In the genomic region with DNA sequence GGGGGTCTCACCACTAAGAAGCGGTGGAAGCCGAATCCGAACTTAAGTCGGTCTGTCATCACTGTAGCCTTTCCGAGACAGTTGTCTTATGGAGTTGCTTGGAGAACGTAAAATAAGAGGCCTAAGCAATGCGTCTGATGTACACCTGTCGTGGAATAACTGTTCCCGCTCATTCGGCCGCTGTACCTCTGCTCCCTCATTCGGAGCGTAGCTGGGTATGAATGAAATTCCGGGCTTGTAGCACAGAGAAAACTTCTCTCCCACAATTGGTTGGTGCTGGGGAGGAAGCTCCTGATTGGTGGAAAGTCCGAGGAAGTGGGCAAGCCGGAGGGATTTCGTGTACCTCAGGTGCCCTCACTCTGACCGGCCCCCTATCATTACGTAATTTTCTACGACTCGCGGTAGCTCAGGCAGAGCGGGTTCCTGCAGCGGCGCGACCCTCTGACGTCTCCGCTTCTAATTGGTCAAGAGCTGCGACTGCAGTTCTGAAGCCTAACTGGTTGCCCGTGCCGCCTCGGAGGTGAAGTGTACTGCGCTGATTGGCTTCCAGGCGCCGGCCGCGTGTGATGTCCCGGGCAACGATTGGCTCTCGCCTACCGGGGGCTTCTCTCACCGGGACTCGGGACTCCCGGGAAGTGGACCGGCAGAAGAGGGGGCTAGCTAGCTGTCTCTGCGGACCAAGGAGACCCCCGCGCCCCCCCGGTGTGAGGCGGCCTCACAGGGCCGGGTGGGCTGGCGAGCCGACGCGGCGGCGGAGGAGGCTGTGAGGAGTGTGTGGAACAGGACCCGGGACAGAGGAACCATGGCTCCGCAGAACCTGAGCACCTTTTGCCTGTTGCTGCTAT, we compare ENCODE assay signal across 1 cellular context.
TF ChIP-seq lines count a peak whose summit lies in the region.

A gene (plus strand): TSS at position 625 of the 845 bp plus-strand sequence. CDS start 178 bp downstream, at position 803.

TF ChIP-seq in HepG2, 621 proteins besides CTCF, POLR2A, EP300 and RAD21 (continued from another document):
- TF ChIP-seq, protein P1, sequence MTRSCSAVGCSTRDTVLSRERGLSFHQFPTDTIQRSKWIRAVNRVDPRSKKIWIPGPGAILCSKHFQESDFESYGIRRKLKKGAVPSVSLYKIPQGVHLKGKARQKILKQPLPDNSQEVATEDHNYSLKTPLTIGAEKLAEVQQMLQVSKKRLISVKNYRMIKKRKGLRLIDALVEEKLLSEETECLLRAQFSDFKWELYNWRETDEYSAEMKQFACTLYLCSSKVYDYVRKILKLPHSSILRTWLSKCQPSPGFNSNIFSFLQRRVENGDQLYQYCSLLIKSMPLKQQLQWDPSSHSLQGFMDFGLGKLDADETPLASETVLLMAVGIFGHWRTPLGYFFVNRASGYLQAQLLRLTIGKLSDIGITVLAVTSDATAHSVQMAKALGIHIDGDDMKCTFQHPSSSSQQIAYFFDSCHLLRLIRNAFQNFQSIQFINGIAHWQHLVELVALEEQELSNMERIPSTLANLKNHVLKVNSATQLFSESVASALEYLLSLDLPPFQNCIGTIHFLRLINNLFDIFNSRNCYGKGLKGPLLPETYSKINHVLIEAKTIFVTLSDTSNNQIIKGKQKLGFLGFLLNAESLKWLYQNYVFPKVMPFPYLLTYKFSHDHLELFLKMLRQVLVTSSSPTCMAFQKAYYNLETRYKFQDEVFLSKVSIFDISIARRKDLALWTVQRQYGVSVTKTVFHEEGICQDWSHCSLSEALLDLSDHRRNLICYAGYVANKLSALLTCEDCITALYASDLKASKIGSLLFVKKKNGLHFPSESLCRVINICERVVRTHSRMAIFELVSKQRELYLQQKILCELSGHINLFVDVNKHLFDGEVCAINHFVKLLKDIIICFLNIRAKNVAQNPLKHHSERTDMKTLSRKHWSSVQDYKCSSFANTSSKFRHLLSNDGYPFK (CRISPR knock-in tag; IDR thresholded peaks at IDR 0.05; ENCODE audit: borderline replicate concordance) = no peak
- TF ChIP-seq ZFP41 (CRISPR knock-in tag; IDR thresholded peaks at IDR 0.05; ENCODE audit: borderline replicate concordance) (no peak), ZNF256 (CRISPR knock-in tag; conservative IDR thresholded peaks at IDR 0.05) (0 out of 2 replicates have a peak, but pooled peaks have one; percentile 49), PAF1 (CRISPR knock-in tag; IDR thresholded peaks at IDR 0.05) (no peak), ZNF672 (CRISPR knock-in tag; IDR thresholded peaks at IDR 0.05) (no peak), XRCC5 (optimal IDR thresholded peaks at IDR 0.05; ENCODE audit: low read length) (peak; percentile 42), SMYD3 (CRISPR knock-in tag; IDR thresholded peaks at IDR 0.05) (no peak), NCOA2 (CRISPR knock-in tag; IDR thresholded peaks at IDR 0.05) (peak; percentile 36), GATA4 (IDR thresholded peaks at IDR 0.05; ENCODE audit: borderline replicate concordance, low read depth) (no peak), ZNF556 (CRISPR knock-in tag; IDR thresholded peaks at IDR 0.05; ENCODE audit: borderline replicate concordance) (no peak; the same call in 1 of the 2 replicates), ZNF562 (CRISPR knock-in tag; IDR thresholded peaks at IDR 0.05; ENCODE audit: borderline replicate concordance) (no peak), FLYWCH1 (CRISPR knock-in tag; IDR thresholded peaks at IDR 0.05) (no peak), KDM6A (CRISPR knock-in tag; IDR thresholded peaks at IDR 0.05; ENCODE audit: low read depth) (peak; percentile 9; the same call in 1 of the 2 replicates), RCOR2 (CRISPR knock-in tag; IDR thresholded peaks at IDR 0.05) (0 out of 2 replicates have a peak, but pooled peaks have one; percentile 52), ZNF468 (CRISPR knock-in tag; IDR thresholded peaks at IDR 0.05) (no peak), HOXA3 (CRISPR knock-in tag; IDR thresholded peaks at IDR 0.05) (peak; percentile 100), TBX2 (CRISPR knock-in tag; IDR thresholded peaks at IDR 0.05; ENCODE audit: borderline replicate concordance) (peak; percentile 75), ZNF775 (CRISPR knock-in tag; IDR thresholded peaks at IDR 0.05; ENCODE audit: borderline replicate concordance) (no peak), KLF9 (CRISPR knock-in tag; IDR thresholded peaks at IDR 0.05; ENCODE audit: low read depth) (no peak), NBN (conservative IDR thresholded peaks at IDR 0.05) (no peak), CBX5 (CRISPR knock-in tag; IDR thresholded peaks at IDR 0.05; ENCODE audit: borderline replicate concordance) (peak; percentile 16; the same call in 1 of the 2 replicates), SMARCE1 (IDR thresholded peaks at IDR 0.05; ENCODE audit: borderline replicate concordance) (no peak), ZNF616 (CRISPR knock-in tag; IDR thresholded peaks at IDR 0.05; ENCODE audit: low read depth) (no peak), PAWR (CRISPR knock-in tag; IDR thresholded peaks at IDR 0.05; ENCODE audit: borderline replicate concordance) (no peak), ZNF530 (CRISPR knock-in tag; IDR thresholded peaks at IDR 0.05; ENCODE audit: low read depth) (no peak), ZNF367 (CRISPR knock-in tag; IDR thresholded peaks at IDR 0.05; ENCODE audit: borderline replicate concordance) (no peak), TOPORS (CRISPR knock-in tag; IDR thresholded peaks at IDR 0.05) (no peak), DNMT3B (CRISPR knock-in tag; conservative IDR thresholded peaks at IDR 0.05) (no peak), FOXP1 (IDR thresholded peaks at IDR 0.05) (no peak), FOXP1 (CRISPR knock-in tag; IDR thresholded peaks at IDR 0.05) (no peak), ZNF546 (CRISPR knock-in tag; conservative IDR thresholded peaks at IDR 0.05) (no peak), ZSCAN25 (CRISPR knock-in tag; IDR thresholded peaks at IDR 0.05) (no peak), ZNF382 (CRISPR knock-in tag; IDR thresholded peaks at IDR 0.05; ENCODE audit: borderline replicate concordance) (no peak), ZNF501 (CRISPR knock-in tag; IDR thresholded peaks at IDR 0.05) (peak; percentile 74; the same call in 1 of the 2 replicates), EEA1 (CRISPR knock-in tag; IDR thresholded peaks at IDR 0.05; ENCODE audit: borderline replicate concordance) (no peak)
- TF ChIP-seq, protein P2, sequence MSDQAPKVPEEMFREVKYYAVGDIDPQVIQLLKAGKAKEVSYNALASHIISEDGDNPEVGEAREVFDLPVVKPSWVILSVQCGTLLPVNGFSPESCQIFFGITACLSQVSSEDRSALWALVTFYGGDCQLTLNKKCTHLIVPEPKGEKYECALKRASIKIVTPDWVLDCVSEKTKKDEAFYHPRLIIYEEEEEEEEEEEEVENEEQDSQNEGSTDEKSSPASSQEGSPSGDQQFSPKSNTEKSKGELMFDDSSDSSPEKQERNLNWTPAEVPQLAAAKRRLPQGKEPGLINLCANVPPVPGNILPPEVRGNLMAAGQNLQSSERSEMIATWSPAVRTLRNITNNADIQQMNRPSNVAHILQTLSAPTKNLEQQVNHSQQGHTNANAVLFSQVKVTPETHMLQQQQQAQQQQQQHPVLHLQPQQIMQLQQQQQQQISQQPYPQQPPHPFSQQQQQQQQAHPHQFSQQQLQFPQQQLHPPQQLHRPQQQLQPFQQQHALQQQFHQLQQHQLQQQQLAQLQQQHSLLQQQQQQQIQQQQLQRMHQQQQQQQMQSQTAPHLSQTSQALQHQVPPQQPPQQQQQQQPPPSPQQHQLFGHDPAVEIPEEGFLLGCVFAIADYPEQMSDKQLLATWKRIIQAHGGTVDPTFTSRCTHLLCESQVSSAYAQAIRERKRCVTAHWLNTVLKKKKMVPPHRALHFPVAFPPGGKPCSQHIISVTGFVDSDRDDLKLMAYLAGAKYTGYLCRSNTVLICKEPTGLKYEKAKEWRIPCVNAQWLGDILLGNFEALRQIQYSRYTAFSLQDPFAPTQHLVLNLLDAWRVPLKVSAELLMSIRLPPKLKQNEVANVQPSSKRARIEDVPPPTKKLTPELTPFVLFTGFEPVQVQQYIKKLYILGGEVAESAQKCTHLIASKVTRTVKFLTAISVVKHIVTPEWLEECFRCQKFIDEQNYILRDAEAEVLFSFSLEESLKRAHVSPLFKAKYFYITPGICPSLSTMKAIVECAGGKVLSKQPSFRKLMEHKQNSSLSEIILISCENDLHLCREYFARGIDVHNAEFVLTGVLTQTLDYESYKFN (CRISPR knock-in tag; conservative IDR thresholded peaks at IDR 0.05) = peak; percentile 25
- TF ChIP-seq, protein P3, sequence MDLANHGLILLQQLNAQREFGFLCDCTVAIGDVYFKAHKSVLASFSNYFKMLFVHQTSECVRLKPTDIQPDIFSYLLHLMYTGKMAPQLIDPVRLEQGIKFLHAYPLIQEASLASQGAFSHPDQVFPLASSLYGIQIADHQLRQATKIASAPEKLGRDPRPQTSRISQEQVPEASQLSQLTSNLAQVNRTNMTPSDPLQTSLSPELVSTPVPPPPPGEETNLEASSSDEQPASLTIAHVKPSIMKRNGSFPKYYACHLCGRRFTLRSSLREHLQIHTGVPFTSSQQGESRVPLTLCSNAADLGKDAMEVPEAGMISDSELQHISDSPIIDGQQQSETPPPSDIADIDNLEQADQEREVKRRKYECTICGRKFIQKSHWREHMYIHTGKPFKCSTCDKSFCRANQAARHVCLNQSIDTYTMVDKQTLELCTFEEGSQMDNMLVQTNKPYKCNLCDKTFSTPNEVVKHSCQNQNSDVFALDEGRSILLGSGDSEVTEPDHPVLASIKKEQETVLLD (CRISPR knock-in tag; IDR thresholded peaks at IDR 0.05; ENCODE audit: low read depth) = no peak
- TF ChIP-seq, protein P4, sequence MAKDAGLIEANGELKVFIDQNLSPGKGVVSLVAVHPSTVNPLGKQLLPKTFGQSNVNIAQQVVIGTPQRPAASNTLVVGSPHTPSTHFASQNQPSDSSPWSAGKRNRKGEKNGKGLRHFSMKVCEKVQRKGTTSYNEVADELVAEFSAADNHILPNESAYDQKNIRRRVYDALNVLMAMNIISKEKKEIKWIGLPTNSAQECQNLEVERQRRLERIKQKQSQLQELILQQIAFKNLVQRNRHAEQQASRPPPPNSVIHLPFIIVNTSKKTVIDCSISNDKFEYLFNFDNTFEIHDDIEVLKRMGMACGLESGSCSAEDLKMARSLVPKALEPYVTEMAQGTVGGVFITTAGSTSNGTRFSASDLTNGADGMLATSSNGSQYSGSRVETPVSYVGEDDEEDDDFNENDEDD (CRISPR knock-in tag; IDR thresholded peaks at IDR 0.05; ENCODE audit: borderline replicate concordance) = peak; percentile 82
- TF ChIP-seq, protein P5, sequence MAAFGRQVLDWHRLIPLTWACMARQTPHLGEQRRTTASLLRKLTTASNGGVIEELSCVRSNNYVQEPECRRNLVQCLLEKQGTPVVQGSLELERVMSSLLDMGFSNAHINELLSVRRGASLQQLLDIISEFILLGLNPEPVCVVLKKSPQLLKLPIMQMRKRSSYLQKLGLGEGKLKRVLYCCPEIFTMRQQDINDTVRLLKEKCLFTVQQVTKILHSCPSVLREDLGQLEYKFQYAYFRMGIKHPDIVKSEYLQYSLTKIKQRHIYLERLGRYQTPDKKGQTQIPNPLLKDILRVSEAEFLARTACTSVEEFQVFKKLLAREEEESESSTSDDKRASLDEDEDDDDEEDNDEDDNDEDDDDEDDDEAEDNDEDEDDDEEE (CRISPR knock-in tag; IDR thresholded peaks at IDR 0.05) = no peak
- TF ChIP-seq, protein P6, sequence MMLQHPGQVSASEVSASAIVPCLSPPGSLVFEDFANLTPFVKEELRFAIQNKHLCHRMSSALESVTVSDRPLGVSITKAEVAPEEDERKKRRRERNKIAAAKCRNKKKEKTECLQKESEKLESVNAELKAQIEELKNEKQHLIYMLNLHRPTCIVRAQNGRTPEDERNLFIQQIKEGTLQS (CRISPR knock-in tag; IDR thresholded peaks at IDR 0.05) = no peak
- TF ChIP-seq, protein P7, sequence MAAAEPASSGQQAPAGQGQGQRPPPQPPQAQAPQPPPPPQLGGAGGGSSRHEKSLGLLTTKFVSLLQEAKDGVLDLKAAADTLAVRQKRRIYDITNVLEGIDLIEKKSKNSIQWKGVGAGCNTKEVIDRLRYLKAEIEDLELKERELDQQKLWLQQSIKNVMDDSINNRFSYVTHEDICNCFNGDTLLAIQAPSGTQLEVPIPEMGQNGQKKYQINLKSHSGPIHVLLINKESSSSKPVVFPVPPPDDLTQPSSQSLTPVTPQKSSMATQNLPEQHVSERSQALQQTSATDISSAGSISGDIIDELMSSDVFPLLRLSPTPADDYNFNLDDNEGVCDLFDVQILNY (CRISPR knock-in tag; conservative IDR thresholded peaks at IDR 0.05) = peak; percentile 56
- TF ChIP-seq, protein P8, sequence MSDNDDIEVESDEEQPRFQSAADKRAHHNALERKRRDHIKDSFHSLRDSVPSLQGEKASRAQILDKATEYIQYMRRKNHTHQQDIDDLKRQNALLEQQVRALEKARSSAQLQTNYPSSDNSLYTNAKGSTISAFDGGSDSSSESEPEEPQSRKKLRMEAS (IDR thresholded peaks at IDR 0.05) = peak; percentile 68
- TF ChIP-seq, protein P9, sequence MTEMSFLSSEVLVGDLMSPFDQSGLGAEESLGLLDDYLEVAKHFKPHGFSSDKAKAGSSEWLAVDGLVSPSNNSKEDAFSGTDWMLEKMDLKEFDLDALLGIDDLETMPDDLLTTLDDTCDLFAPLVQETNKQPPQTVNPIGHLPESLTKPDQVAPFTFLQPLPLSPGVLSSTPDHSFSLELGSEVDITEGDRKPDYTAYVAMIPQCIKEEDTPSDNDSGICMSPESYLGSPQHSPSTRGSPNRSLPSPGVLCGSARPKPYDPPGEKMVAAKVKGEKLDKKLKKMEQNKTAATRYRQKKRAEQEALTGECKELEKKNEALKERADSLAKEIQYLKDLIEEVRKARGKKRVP (CRISPR knock-in tag; IDR thresholded peaks at IDR 0.05) = peak in 1 of 2 experiments; percentile 79; a peak in 2 of 4 replicates
- TF ChIP-seq, protein P10, sequence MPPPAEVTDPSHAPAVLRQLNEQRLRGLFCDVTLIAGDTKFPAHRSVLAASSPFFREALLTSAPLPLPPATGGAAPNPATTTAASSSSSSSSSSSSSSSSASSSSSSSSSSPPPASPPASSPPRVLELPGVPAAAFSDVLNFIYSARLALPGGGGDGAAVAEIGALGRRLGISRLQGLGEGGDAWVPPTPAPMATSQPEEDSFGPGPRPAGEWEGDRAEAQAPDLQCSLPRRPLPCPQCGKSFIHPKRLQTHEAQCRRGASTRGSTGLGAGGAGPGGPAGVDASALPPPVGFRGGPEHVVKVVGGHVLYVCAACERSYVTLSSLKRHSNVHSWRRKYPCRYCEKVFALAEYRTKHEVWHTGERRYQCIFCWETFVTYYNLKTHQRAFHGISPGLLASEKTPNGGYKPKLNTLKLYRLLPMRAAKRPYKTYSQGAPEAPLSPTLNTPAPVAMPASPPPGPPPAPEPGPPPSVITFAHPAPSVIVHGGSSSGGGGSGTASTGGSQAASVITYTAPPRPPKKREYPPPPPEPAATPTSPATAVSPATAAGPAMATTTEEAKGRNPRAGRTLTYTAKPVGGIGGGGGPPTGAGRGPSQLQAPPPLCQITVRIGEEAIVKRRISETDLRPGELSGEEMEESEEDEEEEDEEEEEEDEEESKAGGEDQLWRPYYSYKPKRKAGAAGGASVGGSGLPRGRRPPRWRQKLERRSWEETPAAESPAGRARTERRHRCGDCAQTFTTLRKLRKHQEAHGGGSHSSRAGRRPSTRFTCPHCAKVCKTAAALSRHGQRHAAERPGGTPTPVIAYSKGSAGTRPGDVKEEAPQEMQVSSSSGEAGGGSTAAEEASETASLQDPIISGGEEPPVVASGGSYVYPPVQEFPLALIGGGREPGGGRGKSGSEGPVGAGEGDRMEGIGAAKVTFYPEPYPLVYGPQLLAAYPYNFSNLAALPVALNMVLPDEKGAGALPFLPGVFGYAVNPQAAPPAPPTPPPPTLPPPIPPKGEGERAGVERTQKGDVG (CRISPR knock-in tag; IDR thresholded peaks at IDR 0.05; ENCODE audit: borderline replicate concordance) = no peak
